In genomic region chr22:37675930-37676571, GRCh38 we compare ENCODE assay signal across 8 cellular contexts. TPM values are rescaled to one million over a fixed set of nuclear protein-coding genes. Genes with fewer than 3 reads are reported as not detected.
DNase-seq lines count a peak whose midpoint lies in the region; ATAC-seq, FAIRE-seq and TF ChIP-seq lines count a peak whose summit lies in the region.

No MANE protein-coding gene starts in this region.

- TF ChIP-seq CTCF in AG04450 (IDR thresholded peaks at IDR 0.05; ENCODE audit: low read depth, low read length), result no peak
- no peak for TF ChIP-seq CTCF in hepatocyte (IDR thresholded peaks at IDR 0.05; ENCODE audit: poor library complexity)

- H3K9me2 ChIP-seq in hepatocyte (replicated peaks; ENCODE audit: insufficient read depth), result no peaks in the 10 kb centered on the region

- H3K4me1 ChIP-seq in hepatocyte (ENCODE audit: insufficient read depth), result peaks cover 10% of the 10 kb centered on the region
- peaks cover 0 to under 1% of the 10 kb centered on the region in 2 donors for H3K4me1 ChIP-seq in small intestine (ENCODE audit: control insufficient read depth in 2 of 2, insufficient read depth in 1 of 2, low read depth in 1 of 2, low read length in 1 of 2)

- H3K79me2 ChIP-seq in hepatocyte, result peaks cover 12% of the 10 kb centered on the region

- H3K27me3 ChIP-seq in AG04450 (ENCODE audit: control insufficient read depth, insufficient read depth, low read length) (no peaks in the 10 kb centered on the region), hepatocyte (no peaks in the 10 kb centered on the region), small intestine (ENCODE audit: control insufficient read depth in 2 of 2, insufficient read depth in 2 of 2, low read length in 2 of 2) (no peaks in the 10 kb centered on the region)

- CTCF ChIA-PET in AG04450 (lab: Charles Lee), result interaction anchor here (0.5 to 1.6 kb wide), 2 partner anchors 12 to 33 kb away, joined by 6 to 16 read pairs; no protein-coding TSS in a partner anchor

- peaks cover 57% of the 10 kb centered on the region for H3K4me1 Mint-ChIP-seq in activated naive CD8-positive, alpha-beta T cell (ENCODE audit: low read depth)

- DNase-seq in AG04450 (ENCODE audit: low read depth, low spot score), result no peak
- DNase-seq in hepatocyte (ENCODE audit: low spot score), result no peak
- no peak for DNase-seq in small intestine
- no peak for DNase-seq in GM19239 (ENCODE audit: insufficient read length, low spot score)
- DNase-seq in stimulated activated naive CD4-positive, alpha-beta T cell treated with Interleukin-2 at 50 U/mL for 16 hours (lab: John Stamatoyannopoulos, UW), result no peak

- H4K20me1 ChIP-seq in hepatocyte (ENCODE audit: insufficient read depth, poor library complexity, severe bottlenecking), result peaks cover 12% of the 10 kb centered on the region

- ATAC-seq in HG02798 (IDR thresholded peaks at IDR 0.05; ENCODE audit: poor library complexity, unreplicated experiment), result peak; percentile 3
- no peak for ATAC-seq in GM21381 (IDR thresholded peaks at IDR 0.05; ENCODE audit: unreplicated experiment)

- H3K27me3 Mint-ChIP-seq in activated naive CD8-positive, alpha-beta T cell, result no peaks in the 10 kb centered on the region

- H2AFZ ChIP-seq in hepatocyte, result no peak overlapping the region

- no peaks in the 10 kb centered on the region; the same call in 1 of the 2 replicates for H3K9me3 ChIP-seq in AG04450 (ENCODE audit: control insufficient read depth, insufficient read depth, low read length)
- H3K9me3 ChIP-seq in hepatocyte (ENCODE audit: low read depth), result no peaks in the 10 kb centered on the region
- no peaks in the 10 kb centered on the region for H3K9me3 ChIP-seq in small intestine (ENCODE audit: control insufficient read depth, low read depth)

- peak overlapping the region; percentile 83 for H3K4me2 ChIP-seq in hepatocyte

- WGBS in hepatocyte (ENCODE audit: low lambda C conversion rate, missing lambda C conversion rate), result 35% methylated on average over 9 of the region's 13 CpGs
- 19 to 38% (median 29%) methylated on average over 11 to 13 of the region's 13 CpGs for WGBS in small intestine, 3 donors

- H3K36me3 Mint-ChIP-seq in activated naive CD8-positive, alpha-beta T cell, result no peaks in the 10 kb centered on the region

- no peaks in the 10 kb centered on the region for H3K36me3 ChIP-seq in hepatocyte (replicated peaks; ENCODE audit: insufficient read depth, low read depth)
- H3K36me3 ChIP-seq in small intestine (ENCODE audit: control insufficient read depth in 2 of 2, insufficient read depth in 2 of 2, low read length in 2 of 2), result no peaks in the 10 kb centered on the region

- no peak for FAIRE-seq in small intestine (lab: Jason Lieb, UNC)
- FAIRE-seq in GM19239 (lab: Jason Lieb, UNC), result no peak

- no peaks in the 10 kb centered on the region for H3K9me3 Mint-ChIP-seq in activated naive CD8-positive, alpha-beta T cell (ENCODE audit: low read depth)

- peak overlapping the region; percentile 97 for H3K4me3 ChIP-seq in AG04450 (ENCODE audit: low read depth, low read length)
- H3K4me3 ChIP-seq in hepatocyte, result peak overlapping the region; percentile 24
- H3K4me3 ChIP-seq in small intestine (ENCODE audit: low read depth in 1 of 2, low read length in 2 of 2), result peak overlapping the region; percentile 39 to 53

- H3K27ac ChIP-seq in AG04450 (ENCODE audit: low read depth, low read length) (peak overlapping the region; percentile 72), hepatocyte (peak overlapping the region; percentile 88), small intestine (ENCODE audit: low read depth in 1 of 2, low read length in 1 of 2) (peak overlapping the region; percentile 80 to 97)

- peak overlapping the region; percentile 91 for H3K27ac Mint-ChIP-seq in activated naive CD8-positive, alpha-beta T cell

- POLR2A ChIA-PET in AG04450 (lab: Yijun Ruan, JAX), result interaction anchor here (0.6 to 4.1 kb wide), 13 partner anchors 10 to 129 kb away, joined by 3 to 52 read pairs (median 15); partner anchors contain the start of genes GGA1, NOL12 and PDXP

- peak overlapping the region; percentile 86 for H3K4me3 Mint-ChIP-seq in activated naive CD8-positive, alpha-beta T cell

RNA-seq across cellular contexts. Expression of gene LGALS1, which starts 0.6 kb away (rescaled TPM):
- polyA plus RNA-seq in AG04450 (2011; rRNA removed) (5,926 and 7,935 TPM in 2 replicates), hepatocyte (565 and 568 TPM in 2 replicates), small intestine (100 to 1,000 TPM in 2 of 3 donors, 10 to 100 TPM in 1; 36.9 to 396 (median 232) TPM)
- polyA minus RNA-seq in AG04450 (2011; rRNA and poly(A)+ RNA removed), result 3,546 and 5,412 TPM in 2 replicates
- total RNA-seq in hepatocyte, result 780 and 875 TPM in 2 replicates

RNA-seq across cellular contexts. Expression of gene NOL12, which starts 10.1 kb away (rescaled TPM):
- polyA plus RNA-seq in AG04450 (2011; rRNA removed) (10.4 and 11.8 TPM in 2 replicates), hepatocyte (27.6 and 31.9 TPM in 2 replicates), small intestine (10 to 100 TPM; 22.6 to 28.9 (median 24.0) TPM)
- 10.9 and 13.9 TPM in 2 replicates for polyA minus RNA-seq in AG04450 (2011; rRNA and poly(A)+ RNA removed)
- total RNA-seq in hepatocyte, result 11.4 and 22.6 TPM in 2 replicates

RNA-seq across cellular contexts. Expression of gene PDXP, which starts 17.5 kb away (rescaled TPM):
- 11.7 and 17.7 TPM in 2 replicates for polyA plus RNA-seq in AG04450 (2011; rRNA removed)
- polyA minus RNA-seq in AG04450 (2011; rRNA and poly(A)+ RNA removed), result 6.3 and 9.7 TPM in 2 replicates
- 15.0 and 18.3 TPM in 2 replicates for total RNA-seq in hepatocyte
- 25.0 and 27.6 TPM in 2 replicates for polyA plus RNA-seq in hepatocyte
- polyA plus RNA-seq in small intestine, result 10 to 100 TPM; 27.7 to 98.6 (median 87.0) TPM

RNA-seq across cellular contexts. Expression of gene TRIOBP, which starts 20.8 kb away (rescaled TPM):
- polyA plus RNA-seq in AG04450 (2011; rRNA removed), result 37.0 and 76.4 TPM in 2 replicates
- 78.8 and 114 TPM in 2 replicates for polyA minus RNA-seq in AG04450 (2011; rRNA and poly(A)+ RNA removed)
- total RNA-seq in hepatocyte, result 51.2 and 57.2 TPM in 2 replicates
- 96.1 and 97.4 TPM in 2 replicates for polyA plus RNA-seq in hepatocyte
- 10 to 100 TPM; 20.4 to 46.8 (median 27.6) TPM for polyA plus RNA-seq in small intestine

RNA-seq across cellular contexts. Expression of gene SH3BP1, which starts 36.6 kb away (rescaled TPM):
- polyA plus RNA-seq in AG04450 (2011; rRNA removed), result 8.4 and 11.3 TPM in 2 replicates
- 12.8 and 14.4 TPM in 2 replicates for polyA minus RNA-seq in AG04450 (2011; rRNA and poly(A)+ RNA removed)
- total RNA-seq in hepatocyte, result 6.4 and 14.0 TPM in 2 replicates
- polyA plus RNA-seq in hepatocyte, result 12.3 and 21.6 TPM in 2 replicates
- 10 to 100 TPM; 20.8 to 29.1 (median 27.9) TPM for polyA plus RNA-seq in small intestine

Comparison
In these comparisons a context has a peak if more than half of its experiments do, and no peak if none do; other contexts are left out.
1. H3K4me3 ChIP-seq: peak in every context shown above with its lines; median percentile 97 in AG04450; 46 in small intestine; 24 in hepatocyte.
2. RNA of gene LGALS1, which starts 0.6 kb away (polyA plus RNA-seq): 5,926 to 7,935 TPM in AG04450; 565 to 568 TPM in hepatocyte and 36.9 to 396 TPM in small intestine; every median in the first group is over 10 times any median in the second.
3. Peak in every context shown above with its lines, with median percentiles within 50 percentile points of each other: H3K27ac ChIP-seq.